ENCODE assay signal across 21 cellular contexts in genomic region chr3:77298405-77298804, GRCh38.
"Had no signal": no experiment of that assay in that cellular context is flagged by ENCODE, and none has a peak within 500 bp of the region (broad histone marks: within the 10 kb centered on the region; RNA-seq: fewer than 3 reads in every experiment).

No MANE protein-coding gene starts in this region.

- H3K27me3 Mint-ChIP-seq: activated CD4-positive, alpha-beta T cell treated with anti-CD3 and anti-CD28 coated beads, Interleukin-2, amount 10 ng/mL, durations not matched to agents 7 days and 5 days; activated naive CD4-positive, alpha-beta T cell treated with anti-CD3 and anti-CD28 coated beads, Interleukin-2, amount 10 ng/mL, durations not matched to agents 7 days and 5 days; activated naive CD8-positive, alpha-beta T cell treated with anti-CD3 and anti-CD28 coated beads, Interleukin-2, amount 50 U/mL, for 24 hours; activated T-cell treated with anti-CD3 and anti-CD28 coated beads, Interleukin-2, amount 50 U/mL, for 24 hours had no signal

- H3K4me3 ChIP-seq: breast epithelium, lower lobe of right lung, ovary, right lobe of liver, thoracic aorta, upper lobe of right lung had no signal

- H3K27me3 ChIP-seq: breast epithelium, ovary, right lobe of liver, upper lobe of right lung had no signal

- H3K36me3 Mint-ChIP-seq: activated naive CD4-positive, alpha-beta T cell treated with anti-CD3 and anti-CD28 coated beads, Interleukin-2, amount 10 ng/mL, durations not matched to agents 7 days and 5 days had no signal

- H3K36me3 ChIP-seq: breast epithelium, lower lobe of right lung, ovary, right lobe of liver, thoracic aorta, upper lobe of right lung had no signal

- H3K27ac ChIP-seq: breast epithelium, lower lobe of right lung, ovary, right lobe of liver, thoracic aorta, upper lobe of right lung had no signal

- H3K4me3 Mint-ChIP-seq: activated CD4-positive, alpha-beta T cell treated with anti-CD3 and anti-CD28 coated beads, Interleukin-2, amount 10 ng/mL, durations not matched to agents 7 days and 5 days; activated CD8-positive, alpha-beta T cell treated with anti-CD3 and anti-CD28 coated beads, Interleukin-2, amount 10 ng/mL, durations not matched to agents 7 days and 5 days; activated naive CD4-positive, alpha-beta T cell treated with anti-CD3 and anti-CD28 coated beads, Interleukin-2, amount 10 ng/mL, durations not matched to agents 7 days and 5 days; activated naive CD8-positive, alpha-beta T cell treated with anti-CD3 and anti-CD28 coated beads, Interleukin-2, amount 50 U/mL, for 24 hours; activated T-cell treated with anti-CD3 and anti-CD28 coated beads, Interleukin-2, amount 50 U/mL, for 24 hours; natural killer cell; T-helper 1 cell treated with Interleukin-12 subunit alpha and Interleukin-12 subunit beta and Interleukin-4 antibody, amounts not matched to agents 30 μg/mL and 1 μg/mL, for 36 hours had no signal

- FAIRE-seq: astrocyte, small intestine had no signal

- H3K4me1 Mint-ChIP-seq: activated CD4-positive, alpha-beta T cell treated with anti-CD3 and anti-CD28 coated beads, Interleukin-2, amount 10 ng/mL, durations not matched to agents 7 days and 5 days; activated naive CD4-positive, alpha-beta T cell treated with anti-CD3 and anti-CD28 coated beads, Interleukin-2, amount 10 ng/mL, durations not matched to agents 7 days and 5 days; activated naive CD8-positive, alpha-beta T cell treated with anti-CD3 and anti-CD28 coated beads, Interleukin-2, amount 50 U/mL, for 24 hours; natural killer cell had no signal

- H3K4me1 ChIP-seq: breast epithelium, lower lobe of right lung, right lobe of liver, upper lobe of right lung had no signal

- H3K9me3 ChIP-seq: breast epithelium, lower lobe of right lung, ovary, right lobe of liver, thoracic aorta, upper lobe of right lung had no signal

- DNase-seq: activated CD4-positive, alpha-beta T cell treated with anti-CD3 and anti-CD28 coated beads, Interleukin-2, amount 10 ng/mL, durations not matched to agents 7 days and 5 days; activated CD8-positive, alpha-beta T cell treated with anti-CD3 and anti-CD28 coated beads, Interleukin-2, amount 10 ng/mL, durations not matched to agents 7 days and 5 days; activated naive CD4-positive, alpha-beta T cell treated with anti-CD3 and anti-CD28 coated beads, Interleukin-2, amount 10 ng/mL, durations not matched to agents 7 days and 5 days; activated naive CD8-positive, alpha-beta T cell treated with anti-CD3 and anti-CD28 coated beads, Interleukin-2, amount 50 U/mL, for 24 hours; activated T-cell treated with anti-CD3 and anti-CD28 coated beads, Interleukin-2, amount 50 U/mL, for 24 hours; effector CD4-positive, alpha-beta T cell; islet precursor cell; left colon; lower lobe of right lung; natural killer cell; ovary; right lobe of liver; small intestine; stimulated activated CD4-positive, alpha-beta T cell treated with anti-CD3 and anti-CD28 coated beads, Interleukin-4, amount 100 ng/mL, for 1 hour; upper lobe of right lung had no signal

- H3K27ac Mint-ChIP-seq: activated CD4-positive, alpha-beta T cell treated with anti-CD3 and anti-CD28 coated beads, Interleukin-2, amount 10 ng/mL, durations not matched to agents 7 days and 5 days; activated CD8-positive, alpha-beta T cell treated with anti-CD3 and anti-CD28 coated beads, Interleukin-2, amount 10 ng/mL, durations not matched to agents 7 days and 5 days; activated naive CD4-positive, alpha-beta T cell treated with anti-CD3 and anti-CD28 coated beads, Interleukin-2, amount 10 ng/mL, durations not matched to agents 7 days and 5 days; activated naive CD8-positive, alpha-beta T cell treated with anti-CD3 and anti-CD28 coated beads, Interleukin-2, amount 50 U/mL, for 24 hours; activated T-cell treated with anti-CD3 and anti-CD28 coated beads, Interleukin-2, amount 50 U/mL, for 24 hours; natural killer cell; T-helper 1 cell treated with Interleukin-12 subunit alpha and Interleukin-12 subunit beta and Interleukin-4 antibody, amounts not matched to agents 30 μg/mL and 1 μg/mL, for 36 hours had no signal

- ATAC-seq: activated CD4-positive, CD25-positive, alpha-beta regulatory T cell treated with anti-CD3 and anti-CD28 coated beads, Interleukin-2, amount 50 U/mL, for 24 hours; activated CD8-positive, alpha-beta T cell treated with anti-CD3 and anti-CD28 coated beads, Interleukin-2, amount 10 ng/mL, durations not matched to agents 7 days and 5 days; activated naive CD8-positive, alpha-beta T cell treated with anti-CD3 and anti-CD28 coated beads, Interleukin-2, amount 50 U/mL, for 24 hours; esophagus mucosa; left colon; natural killer cell; right lobe of liver; upper lobe of right lung had no signal
